Comparison of ENCODE assay signal across 8 cellular contexts in genomic region chr1:31977361-31978131, GRCh38. TPM values are rescaled to one million over a fixed set of nuclear protein-coding genes. Genes with fewer than 3 reads are reported as not detected.
A peak's percentile ranks its signal among the peaks of the same experiment; 100 is the strongest.
DNase-seq lines count a peak whose midpoint lies in the region; ATAC-seq and TF ChIP-seq lines count a peak whose summit lies in the region.

No MANE protein-coding gene starts in this region.

- TF ChIP-seq CTCF in RWPE1 (conservative IDR thresholded peaks at IDR 0.05; ENCODE audit: low read depth) = peak; percentile 14; the same call in 1 of the 2 replicates
- peak; percentile 57 for TF ChIP-seq CTCF in fibroblast of the aortic adventitia (IDR thresholded peaks at IDR 0.05; ENCODE audit: insufficient read depth, low read length)
- peak in 21 of 56 donors; percentile 8 to 41 (median 19) for TF ChIP-seq CTCF in dorsolateral prefrontal cortex (IDR thresholded peaks at IDR 0.05 in 54 of 56, conservative IDR thresholded peaks at IDR 0.05 in 2 of 56; ENCODE audit: low read depth in 1 of 56, partially characterized antibody in 56 of 56)

- ATAC-seq in Right ventricle myocardium superior (ENCODE audit: poor library complexity) = peak; percentile 79
- no peak for ATAC-seq in stimulated activated memory B cell treated with anti-CD40 and anti-IgM and Interleukin-4, amounts not matched to agents 10 μg/mL and 1 μg/mL and 100 μg/mL, for 72 hours

- peak overlapping the region; percentile 76 for H3K27ac ChIP-seq in RWPE1
- no peak overlapping the region for H3K27ac ChIP-seq in dorsolateral prefrontal cortex

- DNase-seq in Right ventricle myocardium superior (no peak), cardiac septum (ENCODE audit: low spot score) (no peak), RWPE1 (ENCODE audit: low spot score) (peak; percentile 22), fibroblast of the aortic adventitia (ENCODE audit: low read depth) (peak; percentile 85), GOT3 (lab: John Stamatoyannopoulos, UW) (no peak), NK-92 (lab: John Stamatoyannopoulos, UW; ENCODE audit: unreplicated experiment) (no peak), dorsolateral prefrontal cortex (no peak)

- no peaks in the 10 kb centered on the region for H3K27me3 ChIP-seq in dorsolateral prefrontal cortex

- H3K4me3 ChIP-seq in fibroblast of the aortic adventitia (ENCODE audit: low read depth, low read length) (no peak overlapping the region), dorsolateral prefrontal cortex (no peak overlapping the region)

- no peaks in the 10 kb centered on the region for H3K9me3 Mint-ChIP-seq in stimulated activated memory B cell treated with anti-CD40 and anti-IgM and Interleukin-4, amounts not matched to agents 10 μg/mL and 1 μg/mL and 100 μg/mL, for 72 hours

- peaks cover 28% of the 10 kb centered on the region for H3K4me1 Mint-ChIP-seq in stimulated activated memory B cell treated with anti-CD40 and anti-IgM and Interleukin-4, amounts not matched to agents 10 μg/mL and 1 μg/mL and 100 μg/mL, for 72 hours

- no peaks in the 10 kb centered on the region for H3K27me3 Mint-ChIP-seq in stimulated activated memory B cell treated with anti-CD40 and anti-IgM and Interleukin-4, amounts not matched to agents 10 μg/mL and 1 μg/mL and 100 μg/mL, for 72 hours

- intact Hi-C loops in Right ventricle myocardium superior (cut with DNase I) (no loop called here), cardiac septum (cut with DNase I) (no loop called here), dorsolateral prefrontal cortex (cut with DNase I) (no loop called here)

- H3K36me3 Mint-ChIP-seq in stimulated activated memory B cell treated with anti-CD40 and anti-IgM and Interleukin-4, amounts not matched to agents 10 μg/mL and 1 μg/mL and 100 μg/mL, for 72 hours = no peaks in the 10 kb centered on the region

- H3K4me3 Mint-ChIP-seq in stimulated activated memory B cell treated with anti-CD40 and anti-IgM and Interleukin-4, amounts not matched to agents 10 μg/mL and 1 μg/mL and 100 μg/mL, for 72 hours = no peak overlapping the region

- POLR2A ChIA-PET in RWPE1 (lab: Yijun Ruan, JAX; ENCODE audit: low non-redundant PET) = interaction anchor here (0.5 kb wide), 1 partner anchor 85 kb away, joined by 6 read pairs; no protein-coding TSS in a partner anchor

- CTCF ChIA-PET in RWPE1 (lab: Yijun Ruan, JAX) = interaction anchor here (1.3 kb wide), 1 partner anchor 13 kb away, joined by 6 read pairs; no protein-coding TSS in a partner anchor

- H3K27ac Mint-ChIP-seq in stimulated activated memory B cell treated with anti-CD40 and anti-IgM and Interleukin-4, amounts not matched to agents 10 μg/mL and 1 μg/mL and 100 μg/mL, for 72 hours = peak overlapping the region; percentile 13

RNA-seq across cellular contexts. Expression of gene KHDRBS1, which starts 36.1 kb away (rescaled TPM):
- total RNA-seq in Right ventricle myocardium superior (51.0 TPM), cardiac septum (73.1 TPM), fibroblast of the aortic adventitia (ENCODE audit: low replicate concordance) (43.1 and 53.8 TPM in 2 replicates), dorsolateral prefrontal cortex (100 to 1,000 TPM in 1 of 120 experiments, 10 to 100 TPM in 119; 50.0 to 101 (median 75.5) TPM)

RNA-seq across cellular contexts. Expression of gene PTP4A2, which starts 39.4 kb away (rescaled TPM):
- total RNA-seq in Right ventricle myocardium superior (271 TPM), cardiac septum (216 TPM), fibroblast of the aortic adventitia (ENCODE audit: low replicate concordance) (428 and 692 TPM in 2 replicates), dorsolateral prefrontal cortex (100 to 1,000 TPM; 185 to 784 (median 393) TPM)

Comparison
In these comparisons a context has a peak if more than half of its experiments do, and no peak if none do; other contexts are left out.
1. DNase-seq: peak in RWPE1 (single experiment) and fibroblast of the aortic adventitia (single experiment); none in Right ventricle myocardium superior (single experiment), cardiac septum (single experiment), GOT3 (single experiment), NK-92 (single experiment) and dorsolateral prefrontal cortex (0 of 10).